In the genomic region with DNA sequence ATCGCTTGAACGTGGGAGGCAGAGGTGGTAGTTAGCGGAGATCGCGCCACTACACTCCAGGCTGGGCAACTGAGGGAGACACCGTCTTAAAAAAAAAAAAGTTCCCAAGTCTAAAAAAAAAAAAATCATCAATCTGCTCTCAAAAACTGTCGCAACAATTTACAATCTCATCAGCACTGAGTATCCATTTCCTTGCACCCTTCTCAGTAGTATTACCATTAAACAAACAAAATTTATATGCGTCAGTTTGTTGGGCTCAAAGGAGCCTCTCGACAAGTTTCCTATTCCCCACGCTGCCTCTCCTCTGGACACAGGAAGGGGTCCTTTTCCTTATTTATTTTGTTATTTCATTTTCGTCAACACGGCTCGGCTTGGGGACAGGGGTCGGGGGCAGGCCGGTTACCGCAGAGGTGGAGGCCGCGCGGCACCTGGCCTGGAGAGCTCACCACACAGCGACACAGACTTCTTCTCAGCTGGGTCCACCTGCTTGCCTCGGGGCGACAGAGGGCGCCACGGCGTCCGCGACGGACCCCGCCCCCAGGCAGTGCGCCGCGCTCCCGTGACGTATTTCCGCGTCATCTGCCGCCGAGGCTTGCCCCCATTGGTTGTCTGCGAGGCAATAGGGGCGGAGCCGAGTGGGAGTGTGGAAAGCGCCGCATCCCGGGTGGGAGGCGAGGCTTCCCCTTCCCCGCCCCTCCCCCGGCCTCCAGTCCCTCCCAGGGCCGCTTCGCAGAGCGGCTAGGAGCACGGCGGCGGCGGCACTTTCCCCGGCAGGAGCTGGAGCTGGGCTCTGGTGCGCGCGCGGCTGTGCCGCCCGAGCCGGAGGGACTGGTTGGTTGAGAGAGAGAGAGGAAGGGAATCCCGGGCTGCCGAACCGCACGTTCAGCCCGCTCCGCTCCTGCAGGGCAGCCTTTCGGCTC, we compare ENCODE assay signal across 1 cellular context.
TF ChIP-seq lines count a peak whose summit lies in the region.

MAP2K1 (plus strand) TSS at position 709 of the 920 bp plus-strand sequence. CDS start 436 bp downstream, outside the sequence.

TF ChIP-seq in GM12878, 131 proteins besides CTCF, POLR2A, EP300 and RAD21 (continued from another document and continues in another):
- no peak for TF ChIP-seq REST (IDR thresholded peaks at IDR 0.05; ENCODE audit: low read depth, low read length)
- peak; percentile 81 for TF ChIP-seq ZNF687 (IDR thresholded peaks at IDR 0.05)
- TF ChIP-seq TARDBP (IDR thresholded peaks at IDR 0.05; ENCODE audit: borderline replicate concordance): peak; percentile 81; the same call in 1 of the 2 replicates
- TF ChIP-seq, protein P1, sequence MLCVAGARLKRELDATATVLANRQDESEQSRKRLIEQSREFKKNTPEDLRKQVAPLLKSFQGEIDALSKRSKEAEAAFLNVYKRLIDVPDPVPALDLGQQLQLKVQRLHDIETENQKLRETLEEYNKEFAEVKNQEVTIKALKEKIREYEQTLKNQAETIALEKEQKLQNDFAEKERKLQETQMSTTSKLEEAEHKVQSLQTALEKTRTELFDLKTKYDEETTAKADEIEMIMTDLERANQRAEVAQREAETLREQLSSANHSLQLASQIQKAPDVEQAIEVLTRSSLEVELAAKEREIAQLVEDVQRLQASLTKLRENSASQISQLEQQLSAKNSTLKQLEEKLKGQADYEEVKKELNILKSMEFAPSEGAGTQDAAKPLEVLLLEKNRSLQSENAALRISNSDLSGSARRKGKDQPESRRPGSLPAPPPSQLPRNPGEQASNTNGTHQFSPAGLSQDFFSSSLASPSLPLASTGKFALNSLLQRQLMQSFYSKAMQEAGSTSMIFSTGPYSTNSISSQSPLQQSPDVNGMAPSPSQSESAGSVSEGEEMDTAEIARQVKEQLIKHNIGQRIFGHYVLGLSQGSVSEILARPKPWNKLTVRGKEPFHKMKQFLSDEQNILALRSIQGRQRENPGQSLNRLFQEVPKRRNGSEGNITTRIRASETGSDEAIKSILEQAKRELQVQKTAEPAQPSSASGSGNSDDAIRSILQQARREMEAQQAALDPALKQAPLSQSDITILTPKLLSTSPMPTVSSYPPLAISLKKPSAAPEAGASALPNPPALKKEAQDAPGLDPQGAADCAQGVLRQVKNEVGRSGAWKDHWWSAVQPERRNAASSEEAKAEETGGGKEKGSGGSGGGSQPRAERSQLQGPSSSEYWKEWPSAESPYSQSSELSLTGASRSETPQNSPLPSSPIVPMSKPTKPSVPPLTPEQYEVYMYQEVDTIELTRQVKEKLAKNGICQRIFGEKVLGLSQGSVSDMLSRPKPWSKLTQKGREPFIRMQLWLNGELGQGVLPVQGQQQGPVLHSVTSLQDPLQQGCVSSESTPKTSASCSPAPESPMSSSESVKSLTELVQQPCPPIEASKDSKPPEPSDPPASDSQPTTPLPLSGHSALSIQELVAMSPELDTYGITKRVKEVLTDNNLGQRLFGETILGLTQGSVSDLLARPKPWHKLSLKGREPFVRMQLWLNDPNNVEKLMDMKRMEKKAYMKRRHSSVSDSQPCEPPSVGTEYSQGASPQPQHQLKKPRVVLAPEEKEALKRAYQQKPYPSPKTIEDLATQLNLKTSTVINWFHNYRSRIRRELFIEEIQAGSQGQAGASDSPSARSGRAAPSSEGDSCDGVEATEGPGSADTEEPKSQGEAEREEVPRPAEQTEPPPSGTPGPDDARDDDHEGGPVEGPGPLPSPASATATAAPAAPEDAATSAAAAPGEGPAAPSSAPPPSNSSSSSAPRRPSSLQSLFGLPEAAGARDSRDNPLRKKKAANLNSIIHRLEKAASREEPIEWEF (IDR thresholded peaks at IDR 0.05; ENCODE audit: insufficient replicate concordance, low read depth, low read length): peak; percentile 38
- TF ChIP-seq POU2F2 (IDR thresholded peaks at IDR 0.05; ENCODE audit: borderline replicate concordance, low read depth, low read length): peak; percentile 74; the same call in 1 of the 3 replicates
- TF ChIP-seq POLR2AphosphoS2 (IDR thresholded peaks at IDR 0.05; ENCODE audit: low read depth, low read length): no peak
- TF ChIP-seq SMAD1 (IDR thresholded peaks at IDR 0.05; ENCODE audit: low read depth, partially characterized antibody): no peak
- no peak for TF ChIP-seq JUND (IDR thresholded peaks at IDR 0.05; ENCODE audit: low read depth, low read length)
- TF ChIP-seq BCL11A (IDR thresholded peaks at IDR 0.05; ENCODE audit: low read depth, low read length): no peak
- TF ChIP-seq NRF1 (conservative IDR thresholded peaks at IDR 0.05; ENCODE audit: low read depth, low read length): 0 out of 2 replicates have a peak, but pooled peaks have one; percentile 13
- TF ChIP-seq MTA3 (IDR thresholded peaks at IDR 0.05; ENCODE audit: borderline replicate concordance, low read length): no peak
- TF ChIP-seq ZBED1 (IDR thresholded peaks at IDR 0.05; ENCODE audit: borderline replicate concordance): peak; percentile 61; the same call in 1 of the 2 replicates
- TF ChIP-seq, protein P2, sequence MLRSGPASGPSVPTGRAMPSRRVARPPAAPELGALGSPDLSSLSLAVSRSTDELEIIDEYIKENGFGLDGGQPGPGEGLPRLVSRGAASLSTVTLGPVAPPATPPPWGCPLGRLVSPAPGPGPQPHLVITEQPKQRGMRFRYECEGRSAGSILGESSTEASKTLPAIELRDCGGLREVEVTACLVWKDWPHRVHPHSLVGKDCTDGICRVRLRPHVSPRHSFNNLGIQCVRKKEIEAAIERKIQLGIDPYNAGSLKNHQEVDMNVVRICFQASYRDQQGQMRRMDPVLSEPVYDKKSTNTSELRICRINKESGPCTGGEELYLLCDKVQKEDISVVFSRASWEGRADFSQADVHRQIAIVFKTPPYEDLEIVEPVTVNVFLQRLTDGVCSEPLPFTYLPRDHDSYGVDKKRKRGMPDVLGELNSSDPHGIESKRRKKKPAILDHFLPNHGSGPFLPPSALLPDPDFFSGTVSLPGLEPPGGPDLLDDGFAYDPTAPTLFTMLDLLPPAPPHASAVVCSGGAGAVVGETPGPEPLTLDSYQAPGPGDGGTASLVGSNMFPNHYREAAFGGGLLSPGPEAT (IDR thresholded peaks at IDR 0.05; ENCODE audit: low read depth): peak; percentile 70
- TF ChIP-seq IRF4 (IDR thresholded peaks at IDR 0.05; ENCODE audit: low read depth, low read length): 0 out of 2 replicates have a peak, but pooled peaks have one; percentile 36
- TF ChIP-seq SP1 (IDR thresholded peaks at IDR 0.05; ENCODE audit: low read depth, low read length): peak; percentile 89
- TF ChIP-seq TCF12 (IDR thresholded peaks at IDR 0.05; ENCODE audit: low read depth, low read length): peak; percentile 93
- TF ChIP-seq, protein P3, sequence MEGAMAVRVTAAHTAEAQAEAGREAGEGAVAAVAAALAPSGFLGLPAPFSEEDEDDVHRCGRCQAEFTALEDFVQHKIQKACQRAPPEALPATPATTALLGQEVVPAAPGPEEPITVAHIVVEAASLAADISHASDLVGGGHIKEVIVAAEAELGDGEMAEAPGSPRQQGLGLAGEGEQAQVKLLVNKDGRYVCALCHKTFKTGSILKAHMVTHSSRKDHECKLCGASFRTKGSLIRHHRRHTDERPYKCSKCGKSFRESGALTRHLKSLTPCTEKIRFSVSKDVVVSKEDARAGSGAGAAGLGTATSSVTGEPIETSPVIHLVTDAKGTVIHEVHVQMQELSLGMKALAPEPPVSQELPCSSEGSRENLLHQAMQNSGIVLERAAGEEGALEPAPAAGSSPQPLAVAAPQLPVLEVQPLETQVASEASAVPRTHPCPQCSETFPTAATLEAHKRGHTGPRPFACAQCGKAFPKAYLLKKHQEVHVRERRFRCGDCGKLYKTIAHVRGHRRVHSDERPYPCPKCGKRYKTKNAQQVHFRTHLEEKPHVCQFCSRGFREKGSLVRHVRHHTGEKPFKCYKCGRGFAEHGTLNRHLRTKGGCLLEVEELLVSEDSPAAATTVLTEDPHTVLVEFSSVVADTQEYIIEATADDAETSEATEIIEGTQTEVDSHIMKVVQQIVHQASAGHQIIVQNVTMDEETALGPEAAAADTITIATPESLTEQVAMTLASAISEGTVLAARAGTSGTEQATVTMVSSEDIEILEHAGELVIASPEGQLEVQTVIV (IDR thresholded peaks at IDR 0.05; ENCODE audit: borderline replicate concordance, partially characterized antibody): no peak
- TF ChIP-seq, protein P4, sequence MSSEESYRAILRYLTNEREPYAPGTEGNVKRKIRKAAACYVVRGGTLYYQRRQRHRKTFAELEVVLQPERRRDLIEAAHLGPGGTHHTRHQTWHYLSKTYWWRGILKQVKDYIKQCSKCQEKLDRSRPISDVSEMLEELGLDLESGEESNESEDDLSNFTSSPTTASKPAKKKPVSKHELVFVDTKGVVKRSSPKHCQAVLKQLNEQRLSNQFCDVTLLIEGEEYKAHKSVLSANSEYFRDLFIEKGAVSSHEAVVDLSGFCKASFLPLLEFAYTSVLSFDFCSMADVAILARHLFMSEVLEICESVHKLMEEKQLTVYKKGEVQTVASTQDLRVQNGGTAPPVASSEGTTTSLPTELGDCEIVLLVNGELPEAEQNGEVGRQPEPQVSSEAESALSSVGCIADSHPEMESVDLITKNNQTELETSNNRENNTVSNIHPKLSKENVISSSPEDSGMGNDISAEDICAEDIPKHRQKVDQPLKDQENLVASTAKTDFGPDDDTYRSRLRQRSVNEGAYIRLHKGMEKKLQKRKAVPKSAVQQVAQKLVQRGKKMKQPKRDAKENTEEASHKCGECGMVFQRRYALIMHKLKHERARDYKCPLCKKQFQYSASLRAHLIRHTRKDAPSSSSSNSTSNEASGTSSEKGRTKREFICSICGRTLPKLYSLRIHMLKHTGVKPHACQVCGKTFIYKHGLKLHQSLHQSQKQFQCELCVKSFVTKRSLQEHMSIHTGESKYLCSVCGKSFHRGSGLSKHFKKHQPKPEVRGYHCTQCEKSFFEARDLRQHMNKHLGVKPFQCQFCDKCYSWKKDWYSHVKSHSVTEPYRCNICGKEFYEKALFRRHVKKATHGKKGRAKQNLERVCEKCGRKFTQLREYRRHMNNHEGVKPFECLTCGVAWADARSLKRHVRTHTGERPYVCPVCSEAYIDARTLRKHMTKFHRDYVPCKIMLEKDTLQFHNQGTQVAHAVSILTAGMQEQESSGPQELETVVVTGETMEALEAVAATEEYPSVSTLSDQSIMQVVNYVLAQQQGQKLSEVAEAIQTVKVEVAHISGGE (CRISPR knock-in tag; IDR thresholded peaks at IDR 0.05): no peak
- TF ChIP-seq SREBF1 (IDR thresholded peaks at IDR 0.05; ENCODE audit: low read length): no peak
- no peak for TF ChIP-seq RBBP5 (conservative IDR thresholded peaks at IDR 0.05)
- TF ChIP-seq BMI1 (IDR thresholded peaks at IDR 0.05; ENCODE audit: borderline replicate concordance): no peak
- TF ChIP-seq SKIL (IDR thresholded peaks at IDR 0.05; ENCODE audit: low read depth, poor library complexity, severe bottlenecking): no peak
- TF ChIP-seq WRNIP1 (IDR thresholded peaks at IDR 0.05; ENCODE audit: borderline replicate concordance, low read depth, low read length): no peak
- no peak for TF ChIP-seq BRCA1 (IDR thresholded peaks at IDR 0.05; ENCODE audit: low read depth, low read length)
